ENCODE assay signal across 20 cellular contexts in the genomic region with DNA sequence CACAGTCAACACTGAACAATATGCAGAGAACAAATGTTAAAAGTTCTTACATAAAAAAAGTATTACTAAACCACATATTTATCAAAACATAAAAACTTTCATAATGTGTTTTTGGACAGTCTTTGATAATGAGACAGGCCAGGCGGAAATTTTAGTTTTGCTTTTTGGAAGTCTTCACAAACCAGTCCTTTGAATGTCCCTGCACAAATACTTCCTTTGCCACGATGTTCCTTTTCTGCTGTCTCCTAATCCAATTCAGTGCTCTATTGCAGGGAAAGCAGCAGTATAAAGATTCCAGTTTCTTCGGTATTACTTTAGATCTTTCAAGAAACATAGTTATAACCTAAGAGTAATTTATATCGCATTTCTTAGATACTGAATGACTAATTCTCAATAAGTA.
"Had no signal": no experiment of that assay in that cellular context is flagged by ENCODE, and none has a peak within 500 bp of the region (broad histone marks: within the 10 kb centered on the region; RNA-seq: fewer than 3 reads in every experiment).

No MANE protein-coding gene starts in this region.

- H3K27me3 ChIP-seq: heart right ventricle, transverse colon, vagina had no signal

- H3K27ac Mint-ChIP-seq: activated naive CD8-positive, alpha-beta T cell treated with anti-CD3 and anti-CD28 coated beads, Interleukin-2, amount 10 ng/mL, durations not matched to agents 7 days and 5 days; dendritic cell treated with granulocyte-macrophage colony-stimulating factor and Interleukin-4, amounts not matched to agents 40 ng/mL and 50 ng/mL, for 4 days; stimulated activated memory B cell treated with anti-CD40 and anti-IgM and Interleukin-4, amounts not matched to agents 10 μg/mL and 1 μg/mL and 100 μg/mL, for 72 hours had no signal

- H3K36me3 ChIP-seq: heart right ventricle, transverse colon, vagina had no signal

- H3K27ac ChIP-seq: transverse colon, vagina had no signal

- H3K9me3 Mint-ChIP-seq: activated naive CD8-positive, alpha-beta T cell treated with anti-CD3 and anti-CD28 coated beads, Interleukin-2, amount 10 ng/mL, durations not matched to agents 7 days and 5 days; dendritic cell treated with granulocyte-macrophage colony-stimulating factor and Interleukin-4, amounts not matched to agents 40 ng/mL and 50 ng/mL, for 4 days; naive B cell; stimulated activated memory B cell treated with anti-CD40 and anti-IgM and Interleukin-4, amounts not matched to agents 10 μg/mL and 1 μg/mL and 100 μg/mL, for 72 hours had no signal

- ATAC-seq: stimulated activated memory B cell treated with anti-CD40 and anti-IgM and Interleukin-4, amounts not matched to agents 10 μg/mL and 1 μg/mL and 100 μg/mL, for 72 hours had no signal

- H3K4me3 ChIP-seq: heart right ventricle, lung, transverse colon, vagina had no signal

- H3K4me3 Mint-ChIP-seq: activated naive CD8-positive, alpha-beta T cell treated with anti-CD3 and anti-CD28 coated beads, Interleukin-2, amount 10 ng/mL, durations not matched to agents 7 days and 5 days; dendritic cell treated with granulocyte-macrophage colony-stimulating factor and Interleukin-4, amounts not matched to agents 40 ng/mL and 50 ng/mL, for 4 days; naive B cell; stimulated activated memory B cell treated with anti-CD40 and anti-IgM and Interleukin-4, amounts not matched to agents 10 μg/mL and 1 μg/mL and 100 μg/mL, for 72 hours had no signal

- H3K27me3 Mint-ChIP-seq: activated naive CD8-positive, alpha-beta T cell treated with anti-CD3 and anti-CD28 coated beads, Interleukin-2, amount 10 ng/mL, durations not matched to agents 7 days and 5 days; dendritic cell treated with granulocyte-macrophage colony-stimulating factor and Interleukin-4, amounts not matched to agents 40 ng/mL and 50 ng/mL, for 4 days; naive B cell; stimulated activated memory B cell treated with anti-CD40 and anti-IgM and Interleukin-4, amounts not matched to agents 10 μg/mL and 1 μg/mL and 100 μg/mL, for 72 hours had no signal

- H3K9me3 ChIP-seq: heart right ventricle, transverse colon, vagina had no signal

- DNase-seq: activated CD4-positive, alpha-beta T cell treated with anti-CD3 and anti-CD28 coated beads, Interleukin-2, amount 50 U/mL, for 4 hours; activated CD4-positive, CD25-positive, alpha-beta regulatory T cell treated with anti-CD3 and anti-CD28 coated beads, Interleukin-2, amount 50 U/mL, for 72 hours; activated naive CD4-positive, alpha-beta T cell; activated naive CD8-positive, alpha-beta T cell treated with anti-CD3 and anti-CD28 coated beads, Interleukin-2, amount 10 ng/mL, durations not matched to agents 7 days and 5 days; activated T-cell treated with anti-CD3 and anti-CD28 coated beads for 4 hours; anterior cingulate cortex; effector memory CD4-positive, alpha-beta T cell; foreskin melanocyte; heart right ventricle; naive B cell; posterior cingulate gyrus; retina; stimulated activated CD4-positive, alpha-beta T cell treated with anti-CD3 and anti-CD28 coated beads, Interleukin-2, amount 100 ng/mL, for 48 hours; substantia nigra; T-helper 9 cell; transverse colon had no signal
